Comparison of ENCODE assay signal across 8 cellular contexts in the genomic region with DNA sequence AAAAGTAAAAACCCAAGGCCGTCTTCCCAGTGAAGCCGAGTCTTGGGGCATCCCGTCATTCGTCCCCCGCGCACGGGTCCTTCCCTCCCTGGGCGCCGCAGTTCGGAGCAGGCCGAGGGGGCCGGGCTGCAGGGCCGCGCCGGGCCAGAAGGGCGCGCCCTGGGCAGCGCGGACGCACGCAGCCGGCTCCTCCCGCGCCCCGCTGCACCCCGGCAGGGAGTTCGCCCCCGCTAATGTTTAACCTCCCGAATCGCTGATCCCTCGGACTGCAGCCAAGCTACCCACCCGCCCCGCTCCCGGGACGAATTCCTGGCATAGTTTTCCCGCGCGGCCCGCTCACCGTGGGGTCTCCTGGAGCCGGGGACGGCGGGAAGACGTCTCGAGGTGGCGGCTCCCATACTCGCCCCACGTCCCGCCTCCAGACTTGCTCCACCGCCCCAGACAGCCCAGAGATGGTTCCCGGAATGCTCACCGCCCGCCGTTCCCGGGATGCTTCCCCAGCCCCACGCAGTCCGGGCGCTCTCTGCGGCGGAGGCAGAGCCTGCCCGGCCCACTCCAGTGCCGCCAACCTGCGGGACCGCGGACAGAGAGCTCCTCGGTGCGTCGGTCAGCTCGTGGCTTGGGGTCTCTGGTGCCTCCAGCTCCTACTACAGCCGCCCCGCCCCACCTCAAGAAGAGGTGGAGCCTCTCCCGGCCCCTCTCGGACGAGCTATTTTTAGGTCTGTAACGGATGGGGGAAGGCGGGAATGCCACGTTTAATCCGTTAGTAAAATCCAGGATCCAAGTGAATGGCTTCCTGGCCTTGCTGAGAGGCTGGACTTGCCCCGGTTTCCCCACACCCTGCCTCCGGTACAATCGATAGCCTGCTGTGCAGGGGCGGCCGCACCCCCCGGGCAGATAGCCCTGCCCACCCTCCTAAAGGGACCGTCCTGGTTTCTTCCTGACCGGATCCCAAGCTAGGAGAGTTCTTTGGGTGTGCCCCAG. TPM values are rescaled to one million over a fixed set of nuclear protein-coding genes. Genes with fewer than 3 reads are reported as not detected.
DNase-seq lines count a peak whose midpoint lies in the region; ATAC-seq, FAIRE-seq and TF ChIP-seq lines count a peak whose summit lies in the region.

A gene with protein sequence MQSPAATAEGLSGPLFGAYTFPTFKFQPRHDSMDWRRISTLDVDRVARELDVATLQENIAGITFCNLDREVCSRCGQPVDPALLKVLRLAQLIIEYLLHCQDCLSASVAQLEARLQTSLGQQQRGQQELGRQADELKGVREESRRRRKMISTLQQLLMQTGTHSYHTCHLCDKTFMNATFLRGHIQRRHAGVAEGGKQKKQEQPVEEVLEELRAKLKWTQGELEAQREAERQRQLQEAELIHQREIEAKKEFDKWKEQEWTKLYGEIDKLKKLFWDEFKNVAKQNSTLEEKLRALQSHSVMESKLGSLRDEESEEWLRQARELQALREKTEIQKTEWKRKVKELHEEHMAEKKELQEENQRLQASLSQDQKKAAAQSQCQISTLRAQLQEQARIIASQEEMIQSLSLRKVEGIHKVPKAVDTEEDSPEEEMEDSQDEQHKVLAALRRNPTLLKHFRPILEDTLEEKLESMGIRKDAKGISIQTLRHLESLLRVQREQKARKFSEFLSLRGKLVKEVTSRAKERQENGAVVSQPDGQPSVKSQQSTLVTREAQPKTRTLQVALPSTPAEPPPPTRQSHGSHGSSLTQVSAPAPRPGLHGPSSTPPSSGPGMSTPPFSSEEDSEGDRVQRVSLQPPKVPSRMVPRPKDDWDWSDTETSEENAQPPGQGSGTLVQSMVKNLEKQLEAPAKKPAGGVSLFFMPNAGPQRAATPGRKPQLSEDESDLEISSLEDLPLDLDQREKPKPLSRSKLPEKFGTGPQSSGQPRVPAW (minus strand): TSS at position 621 of the 984 bp plus-strand sequence. CDS start 11,637 bp downstream, outside the sequence.

- peak within 1 kb of the TSS; percentile 74 for H3K9ac ChIP-seq in HUES48 (ENCODE audit: low read depth, low read length)

- H3K27ac ChIP-seq in HUES48 (ENCODE audit: low read depth, low read length) (peak within 1 kb of the TSS; percentile 87), prostate gland (peak within 1 kb of the TSS; percentile 84 to 85)

- no peak for FAIRE-seq in RCC 7860 (lab: Jason Lieb, UNC)

- under 1% methylated on average over 60 of the region's 86 CpGs for WGBS in prostate gland

- H3K9me3 ChIP-seq in HUES48 (ENCODE audit: control insufficient read depth, insufficient read depth, low read length) (no peaks in the 10 kb centered on the region), prostate gland (no peaks in the 10 kb centered on the region)

- H3K27me3 ChIP-seq in HUES48 (ENCODE audit: control insufficient read depth, insufficient read depth, low read length) (0 out of 2 replicates have a peak, but pooled peaks cover 3% of the 10 kb centered on the region), prostate gland (replicated peaks; ENCODE audit: insufficient read depth) (no peaks in the 10 kb centered on the region)

- TF ChIP-seq CTCF in astrocyte of the cerebellum (IDR thresholded peaks at IDR 0.05; ENCODE audit: low read depth, low read length, missing control alignments): peak; percentile 27
- TF ChIP-seq CTCF in prostate gland (IDR thresholded peaks at IDR 0.05): peak in 3 of 4 experiments; percentile 20 to 74 (median 47)

- TF ChIP-seq POLR2A in prostate gland (IDR thresholded peaks at IDR 0.05): no peak

- intact Hi-C loops in prostate gland (cut with DNase I): loop anchor here (5.0 kb wide), 1 partner anchor 33 kb away; no protein-coding TSS in a partner anchor

- H3K36me3 ChIP-seq in HUES48 (ENCODE audit: control insufficient read depth, insufficient read depth, low read length) (no peaks in the 10 kb centered on the region), prostate gland (no peaks in the 10 kb centered on the region)

- in situ Hi-C loops in astrocyte of the cerebellum (cut with HindIII; ENCODE audit: low sequenced_read_pairs): no loop called here

- DNase-seq in DMS 273 (lab: John Stamatoyannopoulos, UW; ENCODE audit: unreplicated experiment): peak; percentile 90
- DNase-seq in RCC 7860 (ENCODE audit: low spot score): peak; percentile 68
- peak; percentile 22 for DNase-seq in astrocyte of the cerebellum (ENCODE audit: low read depth)
- peak; percentile 74 for DNase-seq in hepatic stellate cell (ENCODE audit: low spot score)
- peak; percentile 43 for DNase-seq in prostate gland (ENCODE audit: low spot score)

- ATAC-seq in GM21390 (IDR thresholded peaks at IDR 0.05; ENCODE audit: unreplicated experiment): peak; percentile 71
- no peak for ATAC-seq in GM21786 (IDR thresholded peaks at IDR 0.05; ENCODE audit: unreplicated experiment)

- H3K4me3 ChIP-seq in HUES48 (ENCODE audit: low read depth, low read length) (peak within 1 kb of the TSS; percentile 89), astrocyte of the cerebellum (ENCODE audit: low read depth, low read length) (peak within 1 kb of the TSS; percentile 77), prostate gland (peak within 1 kb of the TSS; percentile 69 to 70)

- H3K4me1 ChIP-seq in HUES48 (ENCODE audit: control insufficient read depth, insufficient read depth, low read length) (peaks cover 21% of the 10 kb centered on the region), prostate gland (replicated peaks) (no peaks in the 10 kb centered on the region)

RNA-seq across cellular contexts. Expression of the gene that starts here (rescaled TPM):
- 10 to 100 TPM; 10.2 to 18.7 TPM for total RNA-seq in prostate gland

Comparison
In these comparisons a context has a peak if more than half of its experiments do, and no peak if none do; other contexts are left out.
1. DNase-seq: peak in every context shown above with its lines; median percentile 90 in DMS 273; 74 in hepatic stellate cell; 68 in RCC 7860; 43 in prostate gland; 22 in astrocyte of the cerebellum.